In genomic region chr6:83592770-83593394, GRCh38 we compare ENCODE assay signal across 8 cellular contexts.
DNase-seq lines count a peak whose midpoint lies in the region; ATAC-seq and TF ChIP-seq lines count a peak whose summit lies in the region.

No MANE protein-coding gene starts in this region.

- H3K4me1 ChIP-seq in left ventricle myocardium inferior (no peaks in the 10 kb centered on the region), right atrium auricular region (no peaks in the 10 kb centered on the region), testis (no peaks in the 10 kb centered on the region)

- H3K4me3 Mint-ChIP-seq in activated naive CD4-positive, alpha-beta T cell treated with anti-CD3 and anti-CD28 coated beads, Interleukin-2, amount 10 ng/mL, durations not matched to agents 7 days and 5 days, result no peak overlapping the region

- H3K27me3 ChIP-seq in left ventricle myocardium inferior (ENCODE audit: low read depth) (no peaks in the 10 kb centered on the region), right atrium auricular region (no peaks in the 10 kb centered on the region), MG63 (no peaks in the 10 kb centered on the region), testis (no peaks in the 10 kb centered on the region)

- H3K4me3 ChIP-seq in left ventricle myocardium inferior (no peak overlapping the region), right atrium auricular region (no peak overlapping the region), MG63 (no peak overlapping the region), choroid plexus epithelial cell (ENCODE audit: low read depth, low read length) (no peak overlapping the region), testis (no peak overlapping the region)

- peak; percentile 92 for ATAC-seq in HG02610 (IDR thresholded peaks at IDR 0.05; ENCODE audit: unreplicated experiment)

- no peak for DNase-seq in left ventricle myocardium inferior
- no peak for DNase-seq in right atrium auricular region (ENCODE audit: low spot score)
- DNase-seq in MG63, result peak; percentile 5
- DNase-seq in choroid plexus epithelial cell (ENCODE audit: low read depth), result peak; percentile 42
- DNase-seq in testis, result peak; percentile 53
- DNase-seq in OCI-M2 (lab: John Stamatoyannopoulos, UW; ENCODE audit: unreplicated experiment), result no peak
- DNase-seq in activated naive CD4-positive, alpha-beta T cell treated with anti-CD3 and anti-CD28 coated beads, Interleukin-2, amount 10 ng/mL, durations not matched to agents 7 days and 5 days, result no peak

- 86 to 94% methylated on average over 2 of the region's 2 CpGs for WGBS in testis, 2 donors

- H3K36me3 ChIP-seq in left ventricle myocardium inferior (no peaks in the 10 kb centered on the region), right atrium auricular region (no peaks in the 10 kb centered on the region), MG63 (no peaks in the 10 kb centered on the region), testis (ENCODE audit: low read depth, missing control alignments) (no peaks in the 10 kb centered on the region)

- TF ChIP-seq CTCF in left ventricle myocardium inferior (IDR thresholded peaks at IDR 0.05; ENCODE audit: borderline replicate concordance) (peak; percentile 35), right atrium auricular region (IDR thresholded peaks at IDR 0.05) (peak in 1 of 2 donors; percentile 19), choroid plexus epithelial cell (conservative IDR thresholded peaks at IDR 0.05; ENCODE audit: low read depth, low read length) (peak; percentile 79), testis (IDR thresholded peaks at IDR 0.05) (peak in 2 of 3 experiments; percentile 24 to 34)

- H3K27ac ChIP-seq in left ventricle myocardium inferior (replicated peaks) (no peak overlapping the region), right atrium auricular region (no peak overlapping the region), testis (no peak overlapping the region)

- CTCF ChIA-PET in activated naive CD4-positive, alpha-beta T cell treated with anti-CD3 and anti-CD28 coated beads, Interleukin-2, amount 10 ng/mL, durations not matched to agents 7 days and 5 days (lab: Charles Lee), result no interaction called here

- H3K27ac Mint-ChIP-seq in activated naive CD4-positive, alpha-beta T cell treated with anti-CD3 and anti-CD28 coated beads, Interleukin-2, amount 10 ng/mL, durations not matched to agents 7 days and 5 days, result no peak overlapping the region

- H3K9me3 Mint-ChIP-seq in activated naive CD4-positive, alpha-beta T cell treated with anti-CD3 and anti-CD28 coated beads, Interleukin-2, amount 10 ng/mL, durations not matched to agents 7 days and 5 days, result no peaks in the 10 kb centered on the region

- no peaks in the 10 kb centered on the region for H3K27me3 Mint-ChIP-seq in activated naive CD4-positive, alpha-beta T cell treated with anti-CD3 and anti-CD28 coated beads, Interleukin-2, amount 10 ng/mL, durations not matched to agents 7 days and 5 days

- TF ChIP-seq POLR2A in testis (IDR thresholded peaks at IDR 0.05), result no peak

- H3K4me1 Mint-ChIP-seq in activated naive CD4-positive, alpha-beta T cell treated with anti-CD3 and anti-CD28 coated beads, Interleukin-2, amount 10 ng/mL, durations not matched to agents 7 days and 5 days, result no peaks in the 10 kb centered on the region

- H3K9me3 ChIP-seq in left ventricle myocardium inferior (replicated peaks), result no peaks in the 10 kb centered on the region
- no peaks in the 10 kb centered on the region for H3K9me3 ChIP-seq in right atrium auricular region
- no peaks in the 10 kb centered on the region for H3K9me3 ChIP-seq in MG63
- H3K9me3 ChIP-seq in testis, result no peaks in the 10 kb centered on the region

- H3K36me3 Mint-ChIP-seq in activated naive CD4-positive, alpha-beta T cell treated with anti-CD3 and anti-CD28 coated beads, Interleukin-2, amount 10 ng/mL, durations not matched to agents 7 days and 5 days, result no peaks in the 10 kb centered on the region

- intact Hi-C loops in left ventricle myocardium inferior (cut with micrococcal nuclease) (no loop called here), testis (cut with DNase I; ENCODE audit: low total_unique reads) (no loop called here)

Comparison
In these comparisons a context has a peak if more than half of its experiments do, and no peak if none do; other contexts are left out.
1. DNase-seq: peak in MG63 (single experiment), choroid plexus epithelial cell (single experiment) and testis (single experiment); none in left ventricle myocardium inferior (single experiment), right atrium auricular region (single experiment), OCI-M2 (single experiment) and activated naive CD4-positive, alpha-beta T cell treated with anti-CD3 and anti-CD28 coated beads, Interleukin-2, amount 10 ng/mL, durations not matched to agents 7 days and 5 days (single experiment).